20 cellular contexts compared by ENCODE assay signal in the genomic region with DNA sequence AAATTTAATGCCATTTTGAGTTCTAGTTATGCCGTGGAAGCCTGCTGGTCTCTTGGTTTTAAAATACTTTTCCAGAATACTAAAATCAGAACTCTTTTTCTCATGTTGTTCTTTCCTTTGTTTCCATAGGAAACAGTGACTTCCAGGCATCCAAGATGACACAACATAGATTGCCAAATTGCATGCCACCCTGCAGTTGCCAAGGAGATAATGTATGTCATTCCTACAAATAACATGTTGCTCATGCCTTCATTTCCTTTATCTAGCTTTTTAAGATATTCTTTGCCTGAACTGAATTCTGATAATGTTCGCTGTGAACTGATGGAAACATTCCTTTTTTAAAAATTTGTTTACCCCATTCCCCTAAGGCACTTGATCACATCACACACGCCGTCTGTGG. TPM values are rescaled to one million over a fixed set of nuclear protein-coding genes. Genes with fewer than 3 reads are reported as not detected.
DNase-seq lines count a peak whose midpoint lies in the region; ATAC-seq and TF ChIP-seq lines count a peak whose summit lies in the region.
"Had no signal": no experiment of that assay in that cellular context is flagged by ENCODE, and none has a peak within 500 bp of the region (broad histone marks: within the 10 kb centered on the region; RNA-seq: fewer than 3 reads in every experiment).

No MANE protein-coding gene starts in this region.

- no peaks in the 10 kb centered on the region for H3K27me3 ChIP-seq in SK-N-SH (ENCODE audit: insufficient read depth)
- H3K27me3 ChIP-seq: body of pancreas, gastrocnemius medialis, pancreas, upper lobe of left lung had no signal

- H2AFZ ChIP-seq in SK-N-SH (ENCODE audit: low read depth), result peak overlapping the region; percentile 38; the same call in 1 of the 2 replicates

- in situ Hi-C loops in astrocyte of the spinal cord (cut with HindIII; ENCODE audit: low sequenced_read_pairs), result no loop called here

- no peak for DNase-seq in SK-N-SH
- DNase-seq in astrocyte of the spinal cord (ENCODE audit: low read depth, low spot score), result peak; percentile 11
- DNase-seq in fibroblast of pulmonary artery (ENCODE audit: low read depth), result peak; percentile 66
- no peak for DNase-seq in NAMALWA (ENCODE audit: low spot score)
- no peak for DNase-seq in SKM-1 (lab: John Stamatoyannopoulos, UW; ENCODE audit: unreplicated experiment)
- no peak for DNase-seq in GDM1 (lab: John Stamatoyannopoulos, UW)
- DNase-seq: activated CD4-positive, alpha-beta T cell treated with anti-CD3 and anti-CD28 coated beads for 4 hours; activated naive CD4-positive, alpha-beta T cell treated with Interleukin-2 at 50 U/mL for 16 hours; body of pancreas; gastrocnemius medialis; Kasumi-1; NCI-H187 treated with DMSO at 0.1 percent for 48 hours; NCI-H446 treated with DMSO at 0.1 percent for 48 hours; pancreas; small intestine; upper lobe of left lung had no signal

- TF ChIP-seq CTCF in SK-N-SH (IDR thresholded peaks at IDR 0.05) (no peak), astrocyte of the spinal cord (IDR thresholded peaks at IDR 0.05; ENCODE audit: low read depth, low read length) (no peak), fibroblast of pulmonary artery (IDR thresholded peaks at IDR 0.05; ENCODE audit: low read length, missing control alignments) (no peak)

- no peak for TF ChIP-seq RAD21 in SK-N-SH (IDR thresholded peaks at IDR 0.05; ENCODE audit: low read length)

- no peaks in the 10 kb centered on the region for H3K79me2 ChIP-seq in SK-N-SH (ENCODE audit: insufficient read depth)

- 3% methylated on average over 4 of the region's 4 CpGs for WGBS in SK-N-SH (ENCODE audit: low lambda C conversion rate)

- H3K27ac ChIP-seq in SK-N-SH (ENCODE audit: low read depth in 2 of 2, low read length in 1 of 2), result no peak overlapping the region
- H3K27ac ChIP-seq: A549, body of pancreas, gastrocnemius medialis, pancreas, upper lobe of left lung had no signal

- H3K4me1 ChIP-seq in SK-N-SH (ENCODE audit: control insufficient read depth in 1 of 2, insufficient read depth in 2 of 2, low read depth in 1 of 2, low read length in 1 of 2), result peaks cover 0 to 15% of the 10 kb centered on the region in 2 experiments; a peak in 1 of 4 replicates
- H3K4me1 ChIP-seq: A549, body of pancreas, gastrocnemius medialis, HAP-1, pancreas, upper lobe of left lung had no signal

- no peak overlapping the region for H3K4me2 ChIP-seq in SK-N-SH
- H3K4me2 ChIP-seq: A549 had no signal

- H3K9ac ChIP-seq in SK-N-SH, result no peak overlapping the region

- no peak for TF ChIP-seq EP300 in SK-N-SH (IDR thresholded peaks at IDR 0.05; ENCODE audit: borderline replicate concordance in 1 of 2, low read depth in 1 of 2, low read length in 1 of 2)

- POLR2A ChIA-PET in SK-N-SH (lab: Yijun Ruan, JAX), result no interaction called here

- no peaks in the 10 kb centered on the region for H3K36me3 ChIP-seq in SK-N-SH (replicated peaks in 1 of 2; ENCODE audit: control insufficient read depth in 1 of 2, insufficient read depth in 2 of 2, low read length in 1 of 2)
- H3K36me3 ChIP-seq: gastrocnemius medialis, HAP-1, pancreas, upper lobe of left lung had no signal

- no peaks in the 10 kb centered on the region for H3K9me2 ChIP-seq in SK-N-SH

- no peaks in the 10 kb centered on the region for H3K9me3 ChIP-seq in SK-N-SH
- H3K9me3 ChIP-seq: A549, body of pancreas, gastrocnemius medialis, HAP-1, pancreas, upper lobe of left lung had no signal

- CTCF ChIA-PET in SK-N-SH (lab: Yijun Ruan, JAX), result no interaction called here

- no peaks in the 10 kb centered on the region for H4K20me1 ChIP-seq in SK-N-SH (ENCODE audit: insufficient read depth)

- no peak overlapping the region for H3K4me3 ChIP-seq in SK-N-SH (ENCODE audit: low read depth in 2 of 2, low read length in 1 of 2)
- H3K4me3 ChIP-seq in astrocyte of the spinal cord (ENCODE audit: low read depth, low read length), result no peak overlapping the region
- no peak overlapping the region for H3K4me3 ChIP-seq in fibroblast of pulmonary artery (replicated peaks; ENCODE audit: low read depth, low read length)
- H3K4me3 ChIP-seq: A549, body of pancreas, gastrocnemius medialis, HAP-1, pancreas, upper lobe of left lung had no signal

- no peak for ATAC-seq in SK-N-SH treated with all-trans-retinoic acid at 6 μM for 48 hours
- no peak for ATAC-seq in GM21723 (IDR thresholded peaks at IDR 0.05; ENCODE audit: unreplicated experiment)
- ATAC-seq: A549, body of pancreas, gastrocnemius medialis, pancreas had no signal

- H3F3A ChIP-seq in SK-N-SH (replicated peaks; ENCODE audit: insufficient read depth), result no peaks in the 10 kb centered on the region

TF ChIP-seq in SK-N-SH, 30 proteins besides CTCF, POLR2A, EP300 and RAD21:
- TF ChIP-seq GABPA (IDR thresholded peaks at IDR 0.05; ENCODE audit: low read depth) (no peak), YY1 (IDR thresholded peaks at IDR 0.05; ENCODE audit: low read depth) (no peak), RCOR1 (IDR thresholded peaks at IDR 0.05; ENCODE audit: low read length) (no peak)
- TF ChIP-seq, protein P1, sequence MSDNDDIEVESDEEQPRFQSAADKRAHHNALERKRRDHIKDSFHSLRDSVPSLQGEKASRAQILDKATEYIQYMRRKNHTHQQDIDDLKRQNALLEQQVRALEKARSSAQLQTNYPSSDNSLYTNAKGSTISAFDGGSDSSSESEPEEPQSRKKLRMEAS (IDR thresholded peaks at IDR 0.05; ENCODE audit: low read depth), result no peak
- TF ChIP-seq, protein P2, sequence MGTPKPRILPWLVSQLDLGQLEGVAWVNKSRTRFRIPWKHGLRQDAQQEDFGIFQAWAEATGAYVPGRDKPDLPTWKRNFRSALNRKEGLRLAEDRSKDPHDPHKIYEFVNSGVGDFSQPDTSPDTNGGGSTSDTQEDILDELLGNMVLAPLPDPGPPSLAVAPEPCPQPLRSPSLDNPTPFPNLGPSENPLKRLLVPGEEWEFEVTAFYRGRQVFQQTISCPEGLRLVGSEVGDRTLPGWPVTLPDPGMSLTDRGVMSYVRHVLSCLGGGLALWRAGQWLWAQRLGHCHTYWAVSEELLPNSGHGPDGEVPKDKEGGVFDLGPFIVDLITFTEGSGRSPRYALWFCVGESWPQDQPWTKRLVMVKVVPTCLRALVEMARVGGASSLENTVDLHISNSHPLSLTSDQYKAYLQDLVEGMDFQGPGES (IDR thresholded peaks at IDR 0.05; ENCODE audit: low read depth, low read length), result no peak
TF ChIP-seq in SK-N-SH: peak in this region for 0.

TF ChIP-seq in SK-N-SH treated with all-trans-retinoic acid at 6 μM for 48 hours, 23 proteins besides CTCF, POLR2A, EP300 and RAD21 (continues in another document):
- TF ChIP-seq, protein P3, sequence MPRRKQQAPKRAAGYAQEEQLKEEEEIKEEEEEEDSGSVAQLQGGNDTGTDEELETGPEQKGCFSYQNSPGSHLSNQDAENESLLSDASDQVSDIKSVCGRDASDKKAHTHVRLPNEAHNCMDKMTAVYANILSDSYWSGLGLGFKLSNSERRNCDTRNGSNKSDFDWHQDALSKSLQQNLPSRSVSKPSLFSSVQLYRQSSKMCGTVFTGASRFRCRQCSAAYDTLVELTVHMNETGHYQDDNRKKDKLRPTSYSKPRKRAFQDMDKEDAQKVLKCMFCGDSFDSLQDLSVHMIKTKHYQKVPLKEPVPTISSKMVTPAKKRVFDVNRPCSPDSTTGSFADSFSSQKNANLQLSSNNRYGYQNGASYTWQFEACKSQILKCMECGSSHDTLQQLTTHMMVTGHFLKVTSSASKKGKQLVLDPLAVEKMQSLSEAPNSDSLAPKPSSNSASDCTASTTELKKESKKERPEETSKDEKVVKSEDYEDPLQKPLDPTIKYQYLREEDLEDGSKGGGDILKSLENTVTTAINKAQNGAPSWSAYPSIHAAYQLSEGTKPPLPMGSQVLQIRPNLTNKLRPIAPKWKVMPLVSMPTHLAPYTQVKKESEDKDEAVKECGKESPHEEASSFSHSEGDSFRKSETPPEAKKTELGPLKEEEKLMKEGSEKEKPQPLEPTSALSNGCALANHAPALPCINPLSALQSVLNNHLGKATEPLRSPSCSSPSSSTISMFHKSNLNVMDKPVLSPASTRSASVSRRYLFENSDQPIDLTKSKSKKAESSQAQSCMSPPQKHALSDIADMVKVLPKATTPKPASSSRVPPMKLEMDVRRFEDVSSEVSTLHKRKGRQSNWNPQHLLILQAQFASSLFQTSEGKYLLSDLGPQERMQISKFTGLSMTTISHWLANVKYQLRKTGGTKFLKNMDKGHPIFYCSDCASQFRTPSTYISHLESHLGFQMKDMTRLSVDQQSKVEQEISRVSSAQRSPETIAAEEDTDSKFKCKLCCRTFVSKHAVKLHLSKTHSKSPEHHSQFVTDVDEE (CRISPR knock-in tag; IDR thresholded peaks at IDR 0.05), result no peak
- TF ChIP-seq, protein P4, sequence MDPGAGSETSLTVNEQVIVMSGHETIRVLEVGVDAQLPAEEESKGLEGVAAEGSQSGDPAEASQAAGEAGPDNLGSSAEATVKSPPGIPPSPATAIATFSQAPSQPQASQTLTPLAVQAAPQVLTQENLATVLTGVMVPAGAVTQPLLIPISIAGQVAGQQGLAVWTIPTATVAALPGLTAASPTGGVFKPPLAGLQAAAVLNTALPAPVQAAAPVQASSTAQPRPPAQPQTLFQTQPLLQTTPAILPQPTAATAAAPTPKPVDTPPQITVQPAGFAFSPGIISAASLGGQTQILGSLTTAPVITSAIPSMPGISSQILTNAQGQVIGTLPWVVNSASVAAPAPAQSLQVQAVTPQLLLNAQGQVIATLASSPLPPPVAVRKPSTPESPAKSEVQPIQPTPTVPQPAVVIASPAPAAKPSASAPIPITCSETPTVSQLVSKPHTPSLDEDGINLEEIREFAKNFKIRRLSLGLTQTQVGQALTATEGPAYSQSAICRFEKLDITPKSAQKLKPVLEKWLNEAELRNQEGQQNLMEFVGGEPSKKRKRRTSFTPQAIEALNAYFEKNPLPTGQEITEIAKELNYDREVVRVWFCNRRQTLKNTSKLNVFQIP (CRISPR knock-in tag; IDR thresholded peaks at IDR 0.05; ENCODE audit: borderline replicate concordance, low read depth), result no peak
- TF ChIP-seq SNAI2 (CRISPR knock-in tag; IDR thresholded peaks at IDR 0.05), result no peak
- no peak for TF ChIP-seq ZNF8 (CRISPR knock-in tag; IDR thresholded peaks at IDR 0.05)

RNA-seq across cellular contexts. Expression of a gene that starts 37.9 kb away (rescaled TPM):
- polyA plus RNA-seq in SK-N-SH (2012; rRNA removed), result not detected in 2 replicates
- polyA plus RNA-seq in SK-N-SH (2012; cell fraction: cytosol; rRNA removed), result not detected in 2 replicates
- not detected in 2 replicates for polyA plus RNA-seq in SK-N-SH (2012; cell fraction: nucleus; rRNA removed)
- polyA plus RNA-seq: A549, pancreas, small intestine had no signal

RNA-seq across cellular contexts. Expression of a gene that starts 46.5 kb away (rescaled TPM):
- not detected in 2 replicates for polyA plus RNA-seq in SK-N-SH (2012; rRNA removed)
- polyA plus RNA-seq in SK-N-SH (2012; cell fraction: cytosol; rRNA removed), result not detected in 2 replicates
- polyA plus RNA-seq in SK-N-SH (2012; cell fraction: nucleus; rRNA removed), result not detected in 2 replicates
- polyA plus RNA-seq: A549 had no signal

Comparison
In these comparisons a context has a peak if more than half of its experiments do, and no peak if none do; other contexts are left out.
1. DNase-seq: peak in astrocyte of the spinal cord (single experiment) and fibroblast of pulmonary artery (single experiment); none in SK-N-SH (single experiment), NAMALWA (single experiment), SKM-1 (single experiment) and GDM1 (single experiment).